ENCODE assay signal across 23 cellular contexts in the genomic region with DNA sequence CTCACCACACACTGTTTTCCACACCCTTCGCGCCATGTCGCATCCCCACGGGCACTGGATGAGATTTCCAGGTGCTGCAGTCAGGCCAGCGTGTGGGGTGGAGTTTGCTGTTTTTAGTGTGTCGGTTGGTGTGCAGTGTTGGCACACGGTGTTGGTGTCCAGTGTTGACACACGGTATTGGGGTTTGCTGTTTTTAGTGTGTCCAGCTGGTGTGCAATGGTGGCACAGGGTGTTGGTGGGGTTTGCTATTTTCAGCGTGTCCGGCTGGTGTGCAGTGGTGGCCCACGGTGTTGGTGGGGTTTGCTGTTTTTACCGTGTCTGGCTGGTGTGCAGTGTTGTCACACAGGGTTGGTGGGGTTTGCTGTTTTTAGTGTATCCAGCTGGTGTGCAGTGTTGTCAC.
"Had no signal": no experiment of that assay in that cellular context is flagged by ENCODE, and none has a peak within 500 bp of the region (broad histone marks: within the 10 kb centered on the region; RNA-seq: fewer than 3 reads in every experiment).

No MANE protein-coding gene starts in this region.

- H3K36me3 Mint-ChIP-seq: natural killer cell had no signal

- H3K4me1 Mint-ChIP-seq: activated CD4-positive, alpha-beta memory T cell treated with anti-CD3 and anti-CD28 coated beads, Interleukin-2, amount 10 ng/mL, durations not matched to agents 7 days and 5 days; activated CD4-positive, alpha-beta T cell treated with anti-CD3 and anti-CD28 coated beads, Interleukin-2, amount 10 ng/mL, durations not matched to agents 24 days and 14 days; natural killer cell had no signal

- H2AFZ ChIP-seq: hepatocyte, parathyroid adenoma had no signal

- ATAC-seq: activated CD4-positive, CD25-positive, alpha-beta regulatory T cell treated with anti-CD3 and anti-CD28 coated beads, Interleukin-2, amount 50 U/mL, for 24 hours; activated naive CD4-positive, alpha-beta T cell treated with anti-CD3 and anti-CD28 coated beads, Interleukin-2, amount 50 U/mL, for 72 hours; activated T-cell treated with anti-CD3 and anti-CD28 coated beads, Interleukin-2, amount 50 U/mL, for 72 hours; foreskin keratinocyte; left lung had no signal

- H3K4me3 Mint-ChIP-seq: activated CD4-positive, alpha-beta memory T cell treated with anti-CD3 and anti-CD28 coated beads, Interleukin-2, amount 10 ng/mL, durations not matched to agents 7 days and 5 days; activated CD4-positive, alpha-beta T cell treated with anti-CD3 and anti-CD28 coated beads, Interleukin-2, amount 10 ng/mL, durations not matched to agents 24 days and 14 days; activated T-cell treated with anti-CD3 and anti-CD28 coated beads, Interleukin-2, amount 50 U/mL, for 72 hours; immature natural killer cell; mesothelial cell of epicardium; natural killer cell; T-helper 1 cell treated with Interleukin-12 subunit alpha and Interleukin-12 subunit beta and Interleukin-4 antibody, amounts not matched to agents 30 μg/mL and 1 μg/mL, for 36 hours had no signal

- H3K4me1 ChIP-seq: foreskin keratinocyte, left lung, parathyroid adenoma, upper lobe of left lung had no signal

- H3K9me3 ChIP-seq: left lung, thoracic aorta, upper lobe of left lung had no signal

- H3K4me3 ChIP-seq: hepatocyte, left lung, thoracic aorta, upper lobe of left lung had no signal

- DNase-seq: activated CD4-positive, alpha-beta memory T cell treated with anti-CD3 and anti-CD28 coated beads, Interleukin-2, amount 10 ng/mL, durations not matched to agents 7 days and 5 days; activated CD4-positive, alpha-beta T cell treated with anti-CD3 and anti-CD28 coated beads, Interleukin-2, amount 10 ng/mL, durations not matched to agents 24 days and 14 days; activated gamma-delta T cell treated with Interleukin-2 at 50 U/mL for 16 hours; activated T-cell treated with anti-CD3 and anti-CD28 coated beads, Interleukin-2, amount 50 U/mL, for 72 hours; cortex of kidney; erythroblast; foreskin keratinocyte; immature natural killer cell; kidney glomerular epithelial cell; mammary epithelial cell; natural killer cell; stimulated activated CD4-positive, alpha-beta T cell treated with anti-CD3 and anti-CD28 coated beads, Interleukin-4, amount 100 ng/mL, for 1 hour; stimulated activated naive CD4-positive, alpha-beta T cell treated with Interleukin-2 at 50 U/mL for 16 hours; T1000 had no signal

- H3K27ac ChIP-seq: foreskin keratinocyte, hepatocyte, left lung, parathyroid adenoma, thoracic aorta, upper lobe of left lung had no signal

- H3K27me3 Mint-ChIP-seq: activated CD4-positive, alpha-beta memory T cell treated with anti-CD3 and anti-CD28 coated beads, Interleukin-2, amount 10 ng/mL, durations not matched to agents 7 days and 5 days; activated CD4-positive, alpha-beta T cell treated with anti-CD3 and anti-CD28 coated beads, Interleukin-2, amount 10 ng/mL, durations not matched to agents 24 days and 14 days had no signal

- H3K9me3 Mint-ChIP-seq: activated CD4-positive, alpha-beta memory T cell treated with anti-CD3 and anti-CD28 coated beads, Interleukin-2, amount 10 ng/mL, durations not matched to agents 7 days and 5 days; activated CD4-positive, alpha-beta T cell treated with anti-CD3 and anti-CD28 coated beads, Interleukin-2, amount 10 ng/mL, durations not matched to agents 24 days and 14 days; activated naive CD4-positive, alpha-beta T cell treated with anti-CD3 and anti-CD28 coated beads, Interleukin-2, amount 50 U/mL, for 72 hours; immature natural killer cell; mesothelial cell of epicardium; natural killer cell had no signal

- H3K27me3 ChIP-seq: foreskin keratinocyte, hepatocyte, left lung, upper lobe of left lung had no signal

- H3K27ac Mint-ChIP-seq: activated CD4-positive, alpha-beta memory T cell treated with anti-CD3 and anti-CD28 coated beads, Interleukin-2, amount 10 ng/mL, durations not matched to agents 7 days and 5 days; activated CD4-positive, alpha-beta T cell treated with anti-CD3 and anti-CD28 coated beads, Interleukin-2, amount 10 ng/mL, durations not matched to agents 24 days and 14 days; activated T-cell treated with anti-CD3 and anti-CD28 coated beads, Interleukin-2, amount 50 U/mL, for 72 hours; immature natural killer cell; mesothelial cell of epicardium; natural killer cell; T-helper 1 cell treated with Interleukin-12 subunit alpha and Interleukin-12 subunit beta and Interleukin-4 antibody, amounts not matched to agents 30 μg/mL and 1 μg/mL, for 36 hours had no signal

- H3K9ac ChIP-seq: parathyroid adenoma had no signal

- H3K4me2 ChIP-seq: hepatocyte had no signal
